1 cellular context compared by ENCODE assay signal in genomic region chr10:112680586-112680985, GRCh38.
TF ChIP-seq lines count a peak whose summit lies in the region.

No MANE protein-coding gene starts in this region.

TF ChIP-seq in H1, 55 proteins besides CTCF, POLR2A, EP300 and RAD21 (continued from another document):
- TF ChIP-seq, protein P1, sequence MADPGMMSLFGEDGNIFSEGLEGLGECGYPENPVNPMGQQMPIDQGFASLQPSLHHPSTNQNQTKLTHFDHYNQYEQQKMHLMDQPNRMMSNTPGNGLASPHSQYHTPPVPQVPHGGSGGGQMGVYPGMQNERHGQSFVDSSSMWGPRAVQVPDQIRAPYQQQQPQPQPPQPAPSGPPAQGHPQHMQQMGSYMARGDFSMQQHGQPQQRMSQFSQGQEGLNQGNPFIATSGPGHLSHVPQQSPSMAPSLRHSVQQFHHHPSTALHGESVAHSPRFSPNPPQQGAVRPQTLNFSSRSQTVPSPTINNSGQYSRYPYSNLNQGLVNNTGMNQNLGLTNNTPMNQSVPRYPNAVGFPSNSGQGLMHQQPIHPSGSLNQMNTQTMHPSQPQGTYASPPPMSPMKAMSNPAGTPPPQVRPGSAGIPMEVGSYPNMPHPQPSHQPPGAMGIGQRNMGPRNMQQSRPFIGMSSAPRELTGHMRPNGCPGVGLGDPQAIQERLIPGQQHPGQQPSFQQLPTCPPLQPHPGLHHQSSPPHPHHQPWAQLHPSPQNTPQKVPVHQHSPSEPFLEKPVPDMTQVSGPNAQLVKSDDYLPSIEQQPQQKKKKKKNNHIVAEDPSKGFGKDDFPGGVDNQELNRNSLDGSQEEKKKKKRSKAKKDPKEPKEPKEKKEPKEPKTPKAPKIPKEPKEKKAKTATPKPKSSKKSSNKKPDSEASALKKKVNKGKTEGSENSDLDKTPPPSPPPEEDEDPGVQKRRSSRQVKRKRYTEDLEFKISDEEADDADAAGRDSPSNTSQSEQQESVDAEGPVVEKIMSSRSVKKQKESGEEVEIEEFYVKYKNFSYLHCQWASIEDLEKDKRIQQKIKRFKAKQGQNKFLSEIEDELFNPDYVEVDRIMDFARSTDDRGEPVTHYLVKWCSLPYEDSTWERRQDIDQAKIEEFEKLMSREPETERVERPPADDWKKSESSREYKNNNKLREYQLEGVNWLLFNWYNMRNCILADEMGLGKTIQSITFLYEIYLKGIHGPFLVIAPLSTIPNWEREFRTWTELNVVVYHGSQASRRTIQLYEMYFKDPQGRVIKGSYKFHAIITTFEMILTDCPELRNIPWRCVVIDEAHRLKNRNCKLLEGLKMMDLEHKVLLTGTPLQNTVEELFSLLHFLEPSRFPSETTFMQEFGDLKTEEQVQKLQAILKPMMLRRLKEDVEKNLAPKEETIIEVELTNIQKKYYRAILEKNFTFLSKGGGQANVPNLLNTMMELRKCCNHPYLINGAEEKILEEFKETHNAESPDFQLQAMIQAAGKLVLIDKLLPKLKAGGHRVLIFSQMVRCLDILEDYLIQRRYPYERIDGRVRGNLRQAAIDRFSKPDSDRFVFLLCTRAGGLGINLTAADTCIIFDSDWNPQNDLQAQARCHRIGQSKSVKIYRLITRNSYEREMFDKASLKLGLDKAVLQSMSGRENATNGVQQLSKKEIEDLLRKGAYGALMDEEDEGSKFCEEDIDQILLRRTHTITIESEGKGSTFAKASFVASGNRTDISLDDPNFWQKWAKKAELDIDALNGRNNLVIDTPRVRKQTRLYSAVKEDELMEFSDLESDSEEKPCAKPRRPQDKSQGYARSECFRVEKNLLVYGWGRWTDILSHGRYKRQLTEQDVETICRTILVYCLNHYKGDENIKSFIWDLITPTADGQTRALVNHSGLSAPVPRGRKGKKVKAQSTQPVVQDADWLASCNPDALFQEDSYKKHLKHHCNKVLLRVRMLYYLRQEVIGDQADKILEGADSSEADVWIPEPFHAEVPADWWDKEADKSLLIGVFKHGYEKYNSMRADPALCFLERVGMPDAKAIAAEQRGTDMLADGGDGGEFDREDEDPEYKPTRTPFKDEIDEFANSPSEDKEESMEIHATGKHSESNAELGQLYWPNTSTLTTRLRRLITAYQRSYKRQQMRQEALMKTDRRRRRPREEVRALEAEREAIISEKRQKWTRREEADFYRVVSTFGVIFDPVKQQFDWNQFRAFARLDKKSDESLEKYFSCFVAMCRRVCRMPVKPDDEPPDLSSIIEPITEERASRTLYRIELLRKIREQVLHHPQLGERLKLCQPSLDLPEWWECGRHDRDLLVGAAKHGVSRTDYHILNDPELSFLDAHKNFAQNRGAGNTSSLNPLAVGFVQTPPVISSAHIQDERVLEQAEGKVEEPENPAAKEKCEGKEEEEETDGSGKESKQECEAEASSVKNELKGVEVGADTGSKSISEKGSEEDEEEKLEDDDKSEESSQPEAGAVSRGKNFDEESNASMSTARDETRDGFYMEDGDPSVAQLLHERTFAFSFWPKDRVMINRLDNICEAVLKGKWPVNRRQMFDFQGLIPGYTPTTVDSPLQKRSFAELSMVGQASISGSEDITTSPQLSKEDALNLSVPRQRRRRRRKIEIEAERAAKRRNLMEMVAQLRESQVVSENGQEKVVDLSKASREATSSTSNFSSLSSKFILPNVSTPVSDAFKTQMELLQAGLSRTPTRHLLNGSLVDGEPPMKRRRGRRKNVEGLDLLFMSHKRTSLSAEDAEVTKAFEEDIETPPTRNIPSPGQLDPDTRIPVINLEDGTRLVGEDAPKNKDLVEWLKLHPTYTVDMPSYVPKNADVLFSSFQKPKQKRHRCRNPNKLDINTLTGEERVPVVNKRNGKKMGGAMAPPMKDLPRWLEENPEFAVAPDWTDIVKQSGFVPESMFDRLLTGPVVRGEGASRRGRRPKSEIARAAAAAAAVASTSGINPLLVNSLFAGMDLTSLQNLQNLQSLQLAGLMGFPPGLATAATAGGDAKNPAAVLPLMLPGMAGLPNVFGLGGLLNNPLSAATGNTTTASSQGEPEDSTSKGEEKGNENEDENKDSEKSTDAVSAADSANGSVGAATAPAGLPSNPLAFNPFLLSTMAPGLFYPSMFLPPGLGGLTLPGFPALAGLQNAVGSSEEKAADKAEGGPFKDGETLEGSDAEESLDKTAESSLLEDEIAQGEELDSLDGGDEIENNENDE (IDR thresholded peaks at IDR 0.05; ENCODE audit: insufficient replicate concordance, low read length): no peak
- TF ChIP-seq CBX8 (IDR thresholded peaks at IDR 0.05; ENCODE audit: borderline replicate concordance, low read depth, low read length) (no peak), SIN3A (conservative IDR thresholded peaks at IDR 0.05 in 1 of 2, IDR thresholded peaks at IDR 0.05 in 1 of 2; ENCODE audit: low read depth in 1 of 2, low read length in 2 of 2) (no peak), FOSL1 (IDR thresholded peaks at IDR 0.05; ENCODE audit: insufficient read depth, low read depth, low read length) (no peak), POLR2AphosphoS5 (IDR thresholded peaks at IDR 0.05; ENCODE audit: low read depth, low read length) (no peak), SUZ12 (IDR thresholded peaks at IDR 0.05; ENCODE audit: low read length) (no peak), BCL11A (IDR thresholded peaks at IDR 0.05; ENCODE audit: low read depth in 2 of 2, low read length in 2 of 2) (no peak), NANOG (IDR thresholded peaks at IDR 0.05; ENCODE audit: insufficient read depth, low read depth, low read length, poor library complexity, severe bottlenecking) (no peak), SAP30 (IDR thresholded peaks at IDR 0.05; ENCODE audit: insufficient read depth, insufficient replicate concordance, low read length) (no peak)
